ENCODE assay signal across 8 cellular contexts in genomic region chr22:46296257-46297150, GRCh38. TPM values are rescaled to one million over a fixed set of nuclear protein-coding genes. Genes with fewer than 3 reads are reported as not detected.
DNase-seq lines count a peak whose midpoint lies in the region; ATAC-seq and TF ChIP-seq lines count a peak whose summit lies in the region.

Gene GTSE1 (plus strand): TSS chr22:46296870. CDS start chr22:46297401, 531 bp downstream.

- H3K4me1 ChIP-seq in IMR-90 (ENCODE audit: control insufficient read depth, insufficient read depth, low read length) (peaks cover 11% of the 10 kb centered on the region), mucosa of descending colon (ENCODE audit: low read depth) (peaks cover 19% of the 10 kb centered on the region)

- DNase-seq in DMS 273 treated with DMSO at 0.1 percent for 48 hours (lab: John Stamatoyannopoulos, UW) (peak; percentile 80), IMR-90 (peak; percentile 96), OCI-M1 (lab: John Stamatoyannopoulos, UW) (peak; percentile 99), activated T-cell treated with anti-CD3 and anti-CD28 coated beads for 4 hours (peak; percentile 91), epithelial cell of esophagus (ENCODE audit: low read depth) (peak; percentile 97), mucosa of descending colon (peak; percentile 98 to 99 (median 98))
- DNase-seq in stimulated activated CD8-positive, alpha-beta memory T cell treated with anti-CD3 and anti-CD28 coated beads, Interleukin-4, amount 100 ng/mL, for 24 hours (ENCODE audit: low read depth) = peak; percentile 94

- H2BK20ac ChIP-seq in IMR-90 (ENCODE audit: low read depth, low read length) = peak within 1 kb of the TSS; percentile 20; the same call in 1 of the 2 replicates

- H3K9me3 ChIP-seq in IMR-90 (ENCODE audit: control insufficient read depth, insufficient read depth, low read length) (no peaks in the 10 kb centered on the region), mucosa of descending colon (no peaks in the 10 kb centered on the region)

- H4K5ac ChIP-seq in IMR-90 (ENCODE audit: low read depth, low read length) = peak within 1 kb of the TSS; percentile 51

- no peak for TF ChIP-seq POLR2A in IMR-90 (IDR thresholded peaks at IDR 0.05; ENCODE audit: low read depth, low read length)

- in situ Hi-C loops in IMR-90 (cut with MboI; ENCODE audit: low sequenced_read_pairs) = loop anchor here (5.0 kb wide), 1 partner anchor 174 kb away; no protein-coding TSS in a partner anchor

- H3K4ac ChIP-seq in IMR-90 (ENCODE audit: low read depth, low read length) = peak within 1 kb of the TSS; percentile 80

- 1% methylated on average over 30 of the region's 76 CpGs; no CpG with 5 or more reads in 1 of the 2 experiments for WGBS in IMR-90 (ENCODE audit: extremely low coverage in 2 of 2, insufficient read length in 1 of 2), 2 experiments

- peak within 1 kb of the TSS; percentile 7 for H3K18ac ChIP-seq in IMR-90 (ENCODE audit: low read depth, low read length)

- H4K91ac ChIP-seq in IMR-90 (ENCODE audit: insufficient read depth, low read depth, low read length) = peak within 1 kb of the TSS; percentile 87

- no peaks in the 10 kb centered on the region for H4K20me1 ChIP-seq in IMR-90 (ENCODE audit: insufficient read depth, low read length)

- H2AK9ac ChIP-seq in IMR-90 (replicated peaks; ENCODE audit: low read depth, low read length, poor library complexity) = peak within 1 kb of the TSS; percentile 90

- peak within 1 kb of the TSS; percentile 84 for H3K23ac ChIP-seq in IMR-90 (ENCODE audit: low read depth, low read length)

- peaks cover 15% of the 10 kb centered on the region; the same call in 1 of the 2 replicates for H3K36me3 ChIP-seq in IMR-90 (ENCODE audit: control insufficient read depth, insufficient read depth, low read length)
- peaks cover 9% of the 10 kb centered on the region for H3K36me3 ChIP-seq in mucosa of descending colon (ENCODE audit: low read depth)

- H3K4me3 ChIP-seq in IMR-90 (ENCODE audit: insufficient read depth, low read depth, low read length) (peak within 1 kb of the TSS; percentile 47), epithelial cell of esophagus (ENCODE audit: low read length) (peak within 1 kb of the TSS; percentile 71), mucosa of descending colon (peak within 1 kb of the TSS; percentile 22)

- dilution Hi-C loops in IMR-90 (cut with HindIII; ENCODE audit: low sequenced_read_pairs, unreplicated experiment) = no loop called here

- ATAC-seq in GM21528 (IDR thresholded peaks at IDR 0.05; ENCODE audit: low FRiP score, unreplicated experiment) (peak; percentile 88), IMR-90 (ENCODE audit: low read depth) (peak; percentile 98), mucosa of descending colon (peak; percentile 97)

- peak within 1 kb of the TSS; percentile 73 for H2BK5ac ChIP-seq in IMR-90 (ENCODE audit: low read depth, low read length, poor library complexity, severe bottlenecking)

- peaks cover 29% of the 10 kb centered on the region for H3K9me1 ChIP-seq in IMR-90 (ENCODE audit: insufficient read depth, low read length)

- H4K8ac ChIP-seq in IMR-90 (ENCODE audit: low read depth in 2 of 2, low read length in 2 of 2) = peak within 1 kb of the TSS; percentile 76 to 99

- peak within 1 kb of the TSS; percentile 82 for H3K56ac ChIP-seq in IMR-90 (ENCODE audit: extremely low read depth, insufficient read depth, low read length)

- peak within 1 kb of the TSS; percentile 96 for H3K4me2 ChIP-seq in IMR-90 (ENCODE audit: low read depth, low read length)

- TF ChIP-seq RAD21 in IMR-90 (IDR thresholded peaks at IDR 0.05; ENCODE audit: low read length) = peak; percentile 42; the same call in 1 of the 2 replicates

- H3K27ac ChIP-seq in IMR-90 (ENCODE audit: insufficient read depth, low read length) = peak within 1 kb of the TSS; percentile 71

- no peaks in the 10 kb centered on the region for H3K27me3 ChIP-seq in IMR-90 (ENCODE audit: control insufficient read depth, insufficient read depth, low read length)

- peaks cover 12 to 45% of the 10 kb centered on the region in 2 experiments; a peak in 3 of 4 replicates for H3K79me1 ChIP-seq in IMR-90 (ENCODE audit: low read depth in 1 of 2, low read length in 2 of 2)

- peak within 1 kb of the TSS; percentile 17; the same call in 1 of the 2 replicates for H2BK120ac ChIP-seq in IMR-90 (ENCODE audit: low read depth, low read length)

- peak within 1 kb of the TSS; percentile 84 for H3K9ac ChIP-seq in IMR-90 (ENCODE audit: low read depth, low read length)

- BruUV-seq in IMR-90 (replicated peaks; lab: Mats Ljungman, UMichigan) = no TSS peak

- TF ChIP-seq CTCF in IMR-90 (conservative IDR thresholded peaks at IDR 0.05; ENCODE audit: low read depth, low read length) (peak; percentile 32; the same call in 1 of the 2 replicates), epithelial cell of esophagus (IDR thresholded peaks at IDR 0.05; ENCODE audit: insufficient read depth, low read depth, low read length, missing control alignments) (peak; percentile 10), mucosa of descending colon (IDR thresholded peaks at IDR 0.05) (peak; percentile 40)

- intact Hi-C loops in IMR-90 (cut with micrococcal nuclease) = loop anchor here (5.0 kb wide), 1 partner anchor 174 kb away; no protein-coding TSS in a partner anchor
- intact Hi-C loops in mucosa of descending colon (cut with DNase I, micrococcal nuclease) = loop anchor here in 1 of 2 donors (10.0 kb wide), 1 partner anchor 302 kb away; no protein-coding TSS in a partner anchor

- peak within 1 kb of the TSS; percentile 94 for H2AFZ ChIP-seq in IMR-90 (replicated peaks; ENCODE audit: low read length, poor library complexity)

- POLR2A ChIA-PET in IMR-90 (lab: Charles Lee; ENCODE audit: unreplicated experiment) = interaction anchor here (0.5 kb wide), 1 partner anchor 12 kb away, joined by 4 read pairs; no protein-coding TSS in a partner anchor

- CTCF ChIA-PET in IMR-90 (lab: Yijun Ruan, JAX) = no interaction called here

- H3K14ac ChIP-seq in IMR-90 (replicated peaks; ENCODE audit: low read depth, low read length) = peak within 1 kb of the TSS; percentile 77

- no peak within 1 kb of the TSS; the same call in 2 of the 3 replicates for H2BK15ac ChIP-seq in IMR-90 (ENCODE audit: low read depth, low read length)

- peak within 1 kb of the TSS; percentile 91 for H2AK5ac ChIP-seq in IMR-90 (ENCODE audit: low read depth, low read length)

TF ChIP-seq in IMR-90, 13 proteins besides CTCF, POLR2A, EP300 and RAD21:
- TF ChIP-seq MAZ (IDR thresholded peaks at IDR 0.05; ENCODE audit: borderline replicate concordance, low read depth, low read length) = 0 out of 2 replicates have a peak, but pooled peaks have one; percentile 13
- no peak; the same call in 1 of the 2 replicates for TF ChIP-seq USF2 (IDR thresholded peaks at IDR 0.05; ENCODE audit: low read depth, low read length)
- peak; percentile 96 for TF ChIP-seq MXI1 (IDR thresholded peaks at IDR 0.05; ENCODE audit: borderline replicate concordance, low read depth, low read length)
- TF ChIP-seq BHLHE40 (IDR thresholded peaks at IDR 0.05; ENCODE audit: low read depth, low read length) = no peak

RNA-seq across cellular contexts. Expression of gene GTSE1, which starts in this region (rescaled TPM):
- total RNA-seq in IMR-90 (2012; rRNA removed) (5.8 and 5.9 TPM in 2 replicates), mucosa of descending colon (10 to 100 TPM in 1 of 3 donors, 1 to 10 TPM in 2; 1.6 to 10.9 (median 3.6) TPM)
- polyA plus RNA-seq in IMR-90 (2012; rRNA removed) = 15.6 and 17.1 TPM in 2 replicates
- polyA plus RNA-seq in IMR-90 (2012; cell fraction: cytosol; rRNA removed) = 7.3 and 8.7 TPM in 2 replicates
- polyA plus RNA-seq in IMR-90 (2012; cell fraction: nucleus; rRNA removed; ENCODE audit: low replicate concordance) = 25.4 and 35.2 TPM in 2 replicates

Comparison
In these comparisons a context has a peak if more than half of its experiments do, and no peak if none do; other contexts are left out.
1. Peak in every context shown above with its lines: DNase-seq, ATAC-seq, H3K4me3 ChIP-seq and H3K27ac ChIP-seq.